8 cellular contexts compared by ENCODE assay signal in genomic region chr15:41283653-41284424, GRCh38. TPM values are rescaled to one million over a fixed set of nuclear protein-coding genes. Genes with fewer than 3 reads are reported as not detected.
DNase-seq lines count a peak whose midpoint lies in the region; ATAC-seq, FAIRE-seq and TF ChIP-seq lines count a peak whose summit lies in the region.

No MANE protein-coding gene starts in this region.

- H2AFZ ChIP-seq in MM.1S (ENCODE audit: low read length), result peak overlapping the region; percentile 77
- peak overlapping the region; percentile 86 for H2AFZ ChIP-seq in neural cell (ENCODE audit: low read depth, low read length)

- H3K4me3 Mint-ChIP-seq in stimulated activated naive CD8-positive, alpha-beta T cell treated with anti-CD3 and anti-CD28 coated beads, Interleukin-15, amount 100 ng/mL, for 72 hours, result peak overlapping the region; percentile 92 to 96

- H3F3A ChIP-seq in MM.1S (ENCODE audit: insufficient read depth, low read length) (0 out of 2 replicates have a peak, but pooled peaks cover 6% of the 10 kb centered on the region), neural cell (ENCODE audit: insufficient read depth, low read length, poor library complexity, severe bottlenecking) (peaks cover 2% of the 10 kb centered on the region)

- H3K79me2 ChIP-seq in MM.1S (ENCODE audit: low read length), result peaks cover 49% of the 10 kb centered on the region
- peaks cover 29% of the 10 kb centered on the region for H3K79me2 ChIP-seq in neural cell (replicated peaks; ENCODE audit: insufficient read depth, low read length)

- FAIRE-seq in G401.6 (lab: Jason Lieb, UNC), result peak; percentile 98

- peak overlapping the region; percentile 97 for H3K27ac Mint-ChIP-seq in stimulated activated naive CD8-positive, alpha-beta T cell treated with anti-CD3 and anti-CD28 coated beads, Interleukin-15, amount 100 ng/mL, for 72 hours

- no peak for TF ChIP-seq RAD21 in neural cell (conservative IDR thresholded peaks at IDR 0.05)

- H3K27me3 Mint-ChIP-seq in stimulated activated naive CD8-positive, alpha-beta T cell treated with anti-CD3 and anti-CD28 coated beads, Interleukin-15, amount 100 ng/mL, for 72 hours, result no peaks in the 10 kb centered on the region

- H4K20me1 ChIP-seq in MM.1S (ENCODE audit: insufficient read depth, low read length) (no peaks in the 10 kb centered on the region), neural cell (ENCODE audit: insufficient read depth) (no peaks in the 10 kb centered on the region)

- peak; percentile 96 for ATAC-seq in stimulated activated naive CD8-positive, alpha-beta T cell treated with anti-CD3 and anti-CD28 coated beads, Interleukin-15, amount 100 ng/mL, for 72 hours

- H3K27ac ChIP-seq in MM.1S (ENCODE audit: low read length), result peak overlapping the region; percentile 65; the same call in 1 of the 2 replicates
- peak overlapping the region; percentile 89 for H3K27ac ChIP-seq in neural cell (ENCODE audit: low read length)

- H3K4me1 ChIP-seq in MM.1S (ENCODE audit: low read length), result no peaks in the 10 kb centered on the region; the same call in 1 of the 2 replicates

- H3K27me3 ChIP-seq in MM.1S (replicated peaks; ENCODE audit: insufficient read depth, low read length) (no peaks in the 10 kb centered on the region), neural cell (ENCODE audit: insufficient read depth, low read depth, low read length) (no peaks in the 10 kb centered on the region)

- TF ChIP-seq EP300 in neural cell (conservative IDR thresholded peaks at IDR 0.05; ENCODE audit: poor library complexity, severe bottlenecking), result no peak

- peaks cover 42% of the 10 kb centered on the region for H3K4me1 Mint-ChIP-seq in stimulated activated naive CD8-positive, alpha-beta T cell treated with anti-CD3 and anti-CD28 coated beads, Interleukin-15, amount 100 ng/mL, for 72 hours

- H3K4me2 ChIP-seq in MM.1S (ENCODE audit: low read depth, low read length) (peak overlapping the region; percentile 64; the same call in 1 of the 2 replicates), neural cell (ENCODE audit: low read length) (no peak overlapping the region)

- H3K4me3 ChIP-seq in MM.1S (ENCODE audit: low read length) (peak overlapping the region; percentile 88), foreskin fibroblast (ENCODE audit: low read depth in 1 of 2, low read length in 2 of 2) (peak overlapping the region; percentile 94 to 97), neural cell (ENCODE audit: low read length) (peak overlapping the region; percentile 86)

- DNase-seq in HCEC 1CT, result peak; percentile 98
- DNase-seq in MM.1S, result peak; percentile 100
- peak; percentile 97 for DNase-seq in SHP77 treated with DMSO at 0.1 percent for 48 hours (lab: John Stamatoyannopoulos, UW)
- DNase-seq in activated gamma-delta T cell treated with Interleukin-2 at 50 U/mL for 16 hours, result peak; percentile 98
- peak; percentile 98 to 100 for DNase-seq in foreskin fibroblast
- peak; percentile 97 to 98 for DNase-seq in stimulated activated naive CD8-positive, alpha-beta T cell treated with anti-CD3 and anti-CD28 coated beads, Interleukin-15, amount 100 ng/mL, for 72 hours

- peak overlapping the region; percentile 86 for H3K9ac ChIP-seq in MM.1S (ENCODE audit: low read length)
- H3K9ac ChIP-seq in neural cell (ENCODE audit: low read length), result peak overlapping the region; percentile 93

- H3K9me3 ChIP-seq in MM.1S (replicated peaks; ENCODE audit: insufficient read depth, low read length) (no peaks in the 10 kb centered on the region), neural cell (ENCODE audit: low read length) (no peaks in the 10 kb centered on the region)

- TF ChIP-seq CTCF in MM.1S (IDR thresholded peaks at IDR 0.05; ENCODE audit: low read length) (no peak), foreskin fibroblast (IDR thresholded peaks at IDR 0.05; ENCODE audit: low read depth, low read length) (no peak), neural cell (IDR thresholded peaks at IDR 0.05; ENCODE audit: poor library complexity, severe bottlenecking) (peak; percentile 25)

- H3K9me3 Mint-ChIP-seq in stimulated activated naive CD8-positive, alpha-beta T cell treated with anti-CD3 and anti-CD28 coated beads, Interleukin-15, amount 100 ng/mL, for 72 hours, result no peaks in the 10 kb centered on the region

- H3K36me3 ChIP-seq in MM.1S (replicated peaks; ENCODE audit: insufficient read depth, low read length) (peaks cover 28% of the 10 kb centered on the region), neural cell (ENCODE audit: insufficient read depth, low read length) (peaks cover 8% of the 10 kb centered on the region)

- no peaks in the 10 kb centered on the region for H3K9me2 ChIP-seq in MM.1S (replicated peaks; ENCODE audit: insufficient read depth, low read length)
- H3K9me2 ChIP-seq in neural cell (ENCODE audit: insufficient read depth, low read length), result no peaks in the 10 kb centered on the region

TF ChIP-seq in neural cell, 6 proteins besides CTCF, POLR2A, EP300 and RAD21:
- TF ChIP-seq EZH2 (IDR thresholded peaks at IDR 0.05; ENCODE audit: borderline replicate concordance, insufficient read depth, low read length, poor library complexity, severe bottlenecking) (no peak), TAF1 (IDR thresholded peaks at IDR 0.05; ENCODE audit: low read depth) (peak; percentile 87), SMC3 (conservative IDR thresholded peaks at IDR 0.05; ENCODE audit: poor library complexity) (peak; percentile 40), POLR2AphosphoS5 (IDR thresholded peaks at IDR 0.05) (peak; percentile 93), REST (IDR thresholded peaks at IDR 0.05; ENCODE audit: borderline replicate concordance) (peak; percentile 85), MXI1 (conservative IDR thresholded peaks at IDR 0.05; ENCODE audit: poor library complexity, severe bottlenecking) (peak; percentile 92)

RNA-seq across cellular contexts. Expression of gene OIP5, which starts 48.6 kb away (rescaled TPM):
- polyA plus RNA-seq in neural cell, result 0.92 and 1.7 TPM in 2 replicates
- 0.97 TPM in 1 of 2 replicates, not detected in the other for polyA minus RNA-seq in neural cell

RNA-seq across cellular contexts. Expression of gene NUSAP1, which starts 48.8 kb away (rescaled TPM):
- polyA plus RNA-seq in neural cell, result 8.6 and 13.6 TPM in 2 replicates
- 9.5 and 12.0 TPM in 2 replicates for polyA minus RNA-seq in neural cell

RNA-seq across cellular contexts. Expression of gene CHP1, which starts 52.8 kb away (rescaled TPM):
- 19.6 and 24.0 TPM in 2 replicates for polyA plus RNA-seq in neural cell
- 29.2 and 30.2 TPM in 2 replicates for polyA minus RNA-seq in neural cell

RNA-seq across cellular contexts. Expression of gene EXD1, which starts 53.3 kb away (rescaled TPM):
- 0.40 TPM in 1 of 2 replicates, not detected in the other for polyA plus RNA-seq in neural cell
- not detected in 2 replicates for polyA minus RNA-seq in neural cell

Comparison
In these comparisons a context has a peak if more than half of its experiments do, and no peak if none do; other contexts are left out.
1. Peak in every context shown above with its lines: DNase-seq, ATAC-seq, H3K4me3 ChIP-seq and H3K27ac ChIP-seq.